In genomic region chr11:84922212-84922805, GRCh38 we compare ENCODE assay signal across 1 cellular context.
TF ChIP-seq lines count a peak whose summit lies in the region.

No MANE protein-coding gene starts in this region.

TF ChIP-seq in WTC11, 78 proteins besides CTCF, POLR2A, EP300 and RAD21 (continued from another document):
- TF ChIP-seq PRDM15 (CRISPR knock-in tag; IDR thresholded peaks at IDR 0.05) (no peak), ATF1 (CRISPR knock-in tag; IDR thresholded peaks at IDR 0.05) (no peak), GTF2I (CRISPR knock-in tag; conservative IDR thresholded peaks at IDR 0.05) (no peak), MXD4 (CRISPR knock-in tag; IDR thresholded peaks at IDR 0.05; ENCODE audit: borderline replicate concordance) (no peak), ZBTB43 (CRISPR knock-in tag; IDR thresholded peaks at IDR 0.05) (no peak), NR3C1 (CRISPR knock-in tag; conservative IDR thresholded peaks at IDR 0.05; ENCODE audit: low read depth) (no peak), ETV6 (CRISPR knock-in tag; IDR thresholded peaks at IDR 0.05) (no peak), HMGXB4 (CRISPR knock-in tag; IDR thresholded peaks at IDR 0.05) (no peak), SOX15 (CRISPR knock-in tag; IDR thresholded peaks at IDR 0.05) (no peak), KAT7 (CRISPR knock-in tag; IDR thresholded peaks at IDR 0.05; ENCODE audit: borderline replicate concordance) (no peak)
